In genomic region chr4:121071640-121072037, GRCh38 we compare ENCODE assay signal across 8 cellular contexts. TPM values are rescaled to one million over a fixed set of nuclear protein-coding genes. Genes with fewer than 3 reads are reported as not detected.
DNase-seq lines count a peak whose midpoint lies in the region; ATAC-seq and TF ChIP-seq lines count a peak whose summit lies in the region.

No MANE protein-coding gene starts in this region.

- no peak for TF ChIP-seq RAD21 in HCT116 (IDR thresholded peaks at IDR 0.05; ENCODE audit: low read depth)

- H3K9me2 ChIP-seq in HCT116 (ENCODE audit: insufficient read depth): no peaks in the 10 kb centered on the region

- H2AFZ ChIP-seq in HCT116 (ENCODE audit: low read depth, low read length, poor library complexity, severe bottlenecking): peak overlapping the region; percentile 95

- H3K27me3 ChIP-seq in HCT116 (ENCODE audit: insufficient read depth, low read length) (0 out of 2 replicates have a peak, but pooled peaks cover 5% of the 10 kb centered on the region), spleen (replicated peaks in 1 of 7) (peaks cover 0 to 89% (median 47%) of the 10 kb centered on the region in 7 donors)

- peak overlapping the region; percentile 78 for H3K4me3 Mint-ChIP-seq in activated T-helper 2 cell treated with anti-CD3 and anti-CD28 coated beads, Interferon-gamma antibody, Interleukin-2, Interleukin-4, amounts not matched to agents 10 μg/mL and 5 μg/mL and 100 μg/mL, durations not matched to agents 14 hours and 24 hours and 36 hours (ENCODE audit: low read depth)
- peak overlapping the region; percentile 61 to 79 (median 78) for H3K4me3 Mint-ChIP-seq in immature natural killer cell

- BruUV-seq in HCT116 (replicated peaks; lab: Mats Ljungman, UMichigan): no TSS peak

- no peak overlapping the region for H3K27ac Mint-ChIP-seq in activated T-helper 2 cell treated with anti-CD3 and anti-CD28 coated beads, Interferon-gamma antibody, Interleukin-2, Interleukin-4, amounts not matched to agents 10 μg/mL and 5 μg/mL and 100 μg/mL, durations not matched to agents 14 hours and 24 hours and 36 hours
- no peak overlapping the region for H3K27ac Mint-ChIP-seq in immature natural killer cell

- TF ChIP-seq POLR2A in HCT116 (IDR thresholded peaks at IDR 0.05; ENCODE audit: borderline replicate concordance, extremely low read depth, insufficient read depth, insufficient read length): no peak
- TF ChIP-seq POLR2A in spleen (IDR thresholded peaks at IDR 0.05): no peak

- no peak for DNase-seq in HCT116 (ENCODE audit: low read depth, low spot score)
- DNase-seq in activated T-helper 2 cell treated with anti-CD3 and anti-CD28 coated beads, Interferon-gamma antibody, Interleukin-2, Interleukin-4, amounts not matched to agents 10 μg/mL and 5 μg/mL and 100 μg/mL, durations not matched to agents 14 hours and 24 hours and 36 hours (ENCODE audit: low spot score): no peak
- DNase-seq in immature natural killer cell: no peak
- no peak for DNase-seq in spleen
- DNase-seq in islet precursor cell: no peak
- no peak for DNase-seq in activated CD8-positive, alpha-beta memory T cell treated with anti-CD3 and anti-CD28 coated beads, Interleukin-2, amount 50 U/mL, for 4 hours

- H3K4me2 ChIP-seq in HCT116 (ENCODE audit: low read length): peak overlapping the region; percentile 83

- peak overlapping the region; percentile 38 to 57 for H3K4me3 ChIP-seq in HCT116 (replicated peaks in 1 of 2; ENCODE audit: low read depth in 1 of 2, low read length in 2 of 2)
- peak overlapping the region; percentile 10 to 73 (median 46) for H3K4me3 ChIP-seq in spleen

- H4K20me1 ChIP-seq in HCT116 (ENCODE audit: insufficient read depth): no peaks in the 10 kb centered on the region

- H3K36me3 Mint-ChIP-seq in activated T-helper 2 cell treated with anti-CD3 and anti-CD28 coated beads, Interferon-gamma antibody, Interleukin-2, Interleukin-4, amounts not matched to agents 10 μg/mL and 5 μg/mL and 100 μg/mL, durations not matched to agents 14 hours and 24 hours and 36 hours (ENCODE audit: low read depth): no peaks in the 10 kb centered on the region
- no peaks in the 10 kb centered on the region for H3K36me3 Mint-ChIP-seq in immature natural killer cell

- POLR2A ChIA-PET in HCT116 (lab: Charles Lee): no interaction called here

- CTCF ChIA-PET in HCT116 (lab: Charles Lee): no interaction called here

- peaks cover 72% of the 10 kb centered on the region for H3K27me3 Mint-ChIP-seq in activated T-helper 2 cell treated with anti-CD3 and anti-CD28 coated beads, Interferon-gamma antibody, Interleukin-2, Interleukin-4, amounts not matched to agents 10 μg/mL and 5 μg/mL and 100 μg/mL, durations not matched to agents 14 hours and 24 hours and 36 hours (ENCODE audit: low read depth)
- peaks cover 8 to 56% (median 30%) of the 10 kb centered on the region in 3 donors for H3K27me3 Mint-ChIP-seq in immature natural killer cell (ENCODE audit: low read depth in 3 of 3)

- H3K79me2 ChIP-seq in HCT116 (ENCODE audit: insufficient read depth, low read length): no peaks in the 10 kb centered on the region

- WGBS in spleen, 5 donors: 2 to 6% (median 4%) methylated on average over 21 of the region's 21 CpGs

- H3K27ac ChIP-seq in HCT116 (ENCODE audit: low read depth, low read length) (no peak overlapping the region), spleen (no peak overlapping the region)

- TF ChIP-seq CTCF in HCT116 (IDR thresholded peaks at IDR 0.05 in 2 of 3, conservative IDR thresholded peaks at IDR 0.05 in 1 of 3; ENCODE audit: borderline replicate concordance in 1 of 3, insufficient read depth in 1 of 3, low read depth in 2 of 3, low read length in 2 of 3) (no peak), spleen (IDR thresholded peaks at IDR 0.05 in 8 of 11, conservative IDR thresholded peaks at IDR 0.05 in 3 of 11) (no peak)

- H3K9me3 ChIP-seq in HCT116 (ENCODE audit: control insufficient read depth in 1 of 2, insufficient read depth in 1 of 2, low read depth in 1 of 2, low read length in 2 of 2) (no peaks in the 10 kb centered on the region), spleen (no peaks in the 10 kb centered on the region)

- H3K4me1 ChIP-seq in HCT116 (ENCODE audit: control insufficient read depth in 1 of 2, insufficient read depth in 2 of 2, low read length in 2 of 2) (peaks cover 0 to 12% of the 10 kb centered on the region in 2 experiments; a peak in 3 of 4 replicates), spleen (peaks cover 4 to 31% (median 23%) of the 10 kb centered on the region in 6 donors)

- no peaks in the 10 kb centered on the region for H3K9me3 Mint-ChIP-seq in activated T-helper 2 cell treated with anti-CD3 and anti-CD28 coated beads, Interferon-gamma antibody, Interleukin-2, Interleukin-4, amounts not matched to agents 10 μg/mL and 5 μg/mL and 100 μg/mL, durations not matched to agents 14 hours and 24 hours and 36 hours
- H3K9me3 Mint-ChIP-seq in immature natural killer cell: no peaks in the 10 kb centered on the region

- RAD21 ChIA-PET in HCT116 (lab: Charles Lee; ENCODE audit: low non-redundant PET in 1 of 2, low total read pairs in 2 of 2, uncharacterized antibody in 2 of 2, unreplicated experiment in 2 of 2): no interaction called here

- intact Hi-C loops in HCT116 (cut with micrococcal nuclease): no loop called here
- intact Hi-C loops in activated T-helper 2 cell treated with anti-CD3 and anti-CD28 coated beads, Interferon-gamma antibody, Interleukin-2, Interleukin-4, amounts not matched to agents 10 μg/mL and 5 μg/mL and 100 μg/mL, durations not matched to agents 14 hours and 24 hours and 36 hours (cut with micrococcal nuclease): loop anchor here (5.0 to 10.0 kb wide), 2 partner anchors 41 to 147 kb away; partner anchors contain the start of gene PRDM5
- intact Hi-C loops in spleen (cut with DNase I; ENCODE audit: low total_unique reads): no loop called here

- H3K4me1 Mint-ChIP-seq in activated T-helper 2 cell treated with anti-CD3 and anti-CD28 coated beads, Interferon-gamma antibody, Interleukin-2, Interleukin-4, amounts not matched to agents 10 μg/mL and 5 μg/mL and 100 μg/mL, durations not matched to agents 14 hours and 24 hours and 36 hours (ENCODE audit: low read depth): peaks cover 18% of the 10 kb centered on the region
- H3K4me1 Mint-ChIP-seq in immature natural killer cell: peaks cover 24 to 38% of the 10 kb centered on the region in 2 donors

- H3K36me3 ChIP-seq in HCT116 (ENCODE audit: control insufficient read depth in 1 of 2, insufficient read depth in 2 of 2, low read length in 2 of 2) (no peaks in the 10 kb centered on the region), spleen (no peaks in the 10 kb centered on the region)

- H3K9ac ChIP-seq in HCT116 (ENCODE audit: low read length): no peak overlapping the region

- ATAC-seq in HCT116 (no peak), HG02763 (IDR thresholded peaks at IDR 0.05; ENCODE audit: unreplicated experiment) (no peak), GM18907 (IDR thresholded peaks at IDR 0.05; ENCODE audit: unreplicated experiment) (no peak)

TF ChIP-seq in HCT116, 20 proteins besides CTCF, POLR2A, EP300 and RAD21:
- TF ChIP-seq CBX3 (IDR thresholded peaks at IDR 0.05; ENCODE audit: low read depth): no peak
- TF ChIP-seq ATF3 (IDR thresholded peaks at IDR 0.05): no peak
- TF ChIP-seq EZH2 (IDR thresholded peaks at IDR 0.05): no peak
- no peak for TF ChIP-seq CEBPB (IDR thresholded peaks at IDR 0.05; ENCODE audit: low read depth)

RNA-seq across cellular contexts. Expression of gene NDNF, which starts 0.7 kb away (rescaled TPM):
- total RNA-seq in HCT116 (2021; ENCODE audit: unreplicated experiment): 0.22 TPM
- polyA plus RNA-seq in HCT116 (2012): 0.07 TPM in 1 of 2 replicates, not detected in the other
- 0.55 and 0.78 TPM in 2 replicates for total RNA-seq in activated T-helper 2 cell treated with anti-CD3 and anti-CD28 coated beads, Interferon-gamma antibody, Interleukin-2, Interleukin-4, amounts not matched to agents 10 μg/mL and 5 μg/mL and 100 μg/mL, durations not matched to agents 14 hours and 24 hours and 36 hours
- not detected for polyA plus RNA-seq in immature natural killer cell
- under 1 TPM in 4 of 7 donors, not detected in 3; 0.20 to 0.82 (median 0.33) TPM for total RNA-seq in spleen
- polyA plus RNA-seq in spleen: under 1 TPM; 0.03 to 0.15 (median 0.08) TPM
